In the genomic region with DNA sequence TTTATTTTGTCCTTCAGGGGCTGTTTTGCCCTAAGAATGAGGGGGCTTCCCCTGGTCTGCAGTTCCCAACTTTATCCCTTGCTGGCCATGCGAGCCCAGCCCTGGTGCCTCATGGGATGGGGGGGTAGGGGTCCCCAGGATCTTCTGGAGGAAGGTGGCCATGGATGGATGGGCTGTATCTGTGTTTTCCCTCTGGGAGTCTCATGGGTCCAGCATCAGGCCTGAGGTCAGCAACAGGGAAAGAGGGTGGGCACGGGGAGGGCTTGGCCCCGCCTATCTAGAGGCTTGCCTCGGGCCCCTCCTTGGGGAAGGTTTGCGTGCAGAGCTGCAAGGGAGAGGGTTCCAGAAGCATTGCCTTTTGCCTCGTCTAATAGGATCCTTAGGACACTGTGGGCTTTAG, we compare ENCODE assay signal across 26 cellular contexts. TPM values are rescaled to one million over a fixed set of nuclear protein-coding genes. Genes with fewer than 3 reads are reported as not detected.
DNase-seq lines count a peak whose midpoint lies in the region; ATAC-seq, FAIRE-seq and TF ChIP-seq lines count a peak whose summit lies in the region.
"Had no signal": no experiment of that assay in that cellular context is flagged by ENCODE, and none has a peak within 500 bp of the region (broad histone marks: within the 10 kb centered on the region; RNA-seq: fewer than 3 reads in every experiment).

No MANE protein-coding gene starts in this region.

- H3K27ac ChIP-seq in HepG2 (ENCODE audit: extremely low read length, insufficient read depth, low read length), result no peak overlapping the region
- no peak overlapping the region for H3K27ac ChIP-seq in right lobe of liver
- H3K27ac ChIP-seq: C4-2B, HL-60, Peyer's patch, SJSA1 had no signal

- no peak overlapping the region for H3K4me3 ChIP-seq in HepG2 (replicated peaks in 1 of 3; ENCODE audit: insufficient read depth in 1 of 3, low read depth in 2 of 3, low read length in 3 of 3)
- H3K4me3 ChIP-seq in right lobe of liver, result no peak overlapping the region
- H3K4me3 ChIP-seq: Peyer's patch, SJSA1 had no signal

- no peak for DNase-seq in T-helper 2 cell treated with Interferon-gamma antibody and Interleukin-4, amounts not matched to agents 5 μg/mL and 100 μg/mL, for 36 hours (ENCODE audit: low spot score)
- DNase-seq in T-helper 2 cell (no peak), HepG2 (ENCODE audit: low spot score) (no peak), right lobe of liver (no peak), neural crest cell (ENCODE audit: low read depth, low spot score) (no peak), DMS53 treated with DMSO at 0.1 percent for 48 hours (lab: John Stamatoyannopoulos, UW; ENCODE audit: unreplicated experiment) (no peak)
- DNase-seq: 8988T, DMS53, EL, GF-D8, HFFc6, KG1, NCI-H1092, NCI-H1436 treated with DMSO at 0.1 percent for 48 hours, NCI-H2029, NCI-H2227 treated with DMSO at 0.1 percent for 48 hours, NCI-H510A had no signal

- H2AFZ ChIP-seq in HepG2 (ENCODE audit: low read length), result no peak overlapping the region

- BruUV-seq in HepG2 (replicated peaks; lab: Mats Ljungman, UMichigan), result no TSS peak

- H3K9me3 ChIP-seq in HepG2 (ENCODE audit: low read length) (no peaks in the 10 kb centered on the region), right lobe of liver (no peaks in the 10 kb centered on the region)
- H3K9me3 ChIP-seq: Peyer's patch, SJSA1 had no signal

- in situ Hi-C loops in HepG2 (cut with HindIII; ENCODE audit: extremely low pct_ligation_motif_present, low pct_unique_long_range_greater_than_20kb), result no loop called here

- H3K4me2 ChIP-seq in HepG2 (ENCODE audit: low read depth, low read length), result no peak overlapping the region

- POLR2A ChIA-PET in HepG2 (lab: Yijun Ruan, JAX), result no interaction called here

- peaks cover 1% of the 10 kb centered on the region for H3K4me1 Mint-ChIP-seq in T-helper 2 cell treated with Interferon-gamma antibody and Interleukin-4, amounts not matched to agents 5 μg/mL and 100 μg/mL, for 36 hours (ENCODE audit: low read depth)
- H3K4me1 Mint-ChIP-seq in neural crest cell, result peaks cover 5% of the 10 kb centered on the region

- no peaks in the 10 kb centered on the region for H3K79me2 ChIP-seq in HepG2 (ENCODE audit: insufficient read depth, low read length)

- TF ChIP-seq RAD21 in HepG2 (CRISPR knock-in tag; IDR thresholded peaks at IDR 0.05), result no peak

- H3K27me3 Mint-ChIP-seq in T-helper 2 cell treated with Interferon-gamma antibody and Interleukin-4, amounts not matched to agents 5 μg/mL and 100 μg/mL, for 36 hours (ENCODE audit: low read depth), result no peaks in the 10 kb centered on the region
- H3K27me3 Mint-ChIP-seq in neural crest cell (ENCODE audit: low read depth), result peaks cover 7% of the 10 kb centered on the region
- H3K27me3 Mint-ChIP-seq: CD8-positive, alpha-beta memory T cell had no signal

- peak overlapping the region; percentile 26 for H3K27ac Mint-ChIP-seq in T-helper 2 cell treated with Interferon-gamma antibody and Interleukin-4, amounts not matched to agents 5 μg/mL and 100 μg/mL, for 36 hours
- H3K27ac Mint-ChIP-seq in neural crest cell (ENCODE audit: unreplicated experiment), result no peak overlapping the region
- H3K27ac Mint-ChIP-seq: HFFc6 had no signal

- no peaks in the 10 kb centered on the region for H4K20me1 ChIP-seq in HepG2 (ENCODE audit: insufficient read depth, low read length)

- H3K36me3 ChIP-seq in HepG2 (replicated peaks in 1 of 2; ENCODE audit: control insufficient read depth in 1 of 2, insufficient read depth in 2 of 2, low read length in 2 of 2) (peaks cover 11 to 45% of the 10 kb centered on the region in 2 experiments), right lobe of liver (peaks cover 0 to 20% (median 9%) of the 10 kb centered on the region in 4 donors)

- no peak overlapping the region for H3K9ac ChIP-seq in HepG2 (ENCODE audit: insufficient read depth, low read depth, low read length)

- no peak overlapping the region for H3K4me3 Mint-ChIP-seq in T-helper 2 cell treated with Interferon-gamma antibody and Interleukin-4, amounts not matched to agents 5 μg/mL and 100 μg/mL, for 36 hours
- H3K4me3 Mint-ChIP-seq in neural crest cell, result peak overlapping the region; percentile 33
- H3K4me3 Mint-ChIP-seq: CD8-positive, alpha-beta memory T cell; HFFc6 had no signal

- CTCF ChIA-PET in HepG2 (lab: Yijun Ruan, JAX; ENCODE audit: low intra/inter-chr PET ratio, low total read pairs), result no interaction called here

- ATAC-seq in HepG2 (no peak), right lobe of liver (no peak), HG02610 (IDR thresholded peaks at IDR 0.05; ENCODE audit: unreplicated experiment) (no peak), HG02678 (IDR thresholded peaks at IDR 0.05; ENCODE audit: unreplicated experiment) (no peak)
- ATAC-seq: Right ventricle myocardium inferior had no signal

- TF ChIP-seq EP300 in HepG2 (IDR thresholded peaks at IDR 0.05; ENCODE audit: low read depth in 2 of 2, low read length in 2 of 2), result no peak
- no peak for TF ChIP-seq EP300 in HepG2 (CRISPR knock-in tag; IDR thresholded peaks at IDR 0.05; ENCODE audit: borderline replicate concordance)

- intact Hi-C loops in HepG2 (cut with micrococcal nuclease; ENCODE audit: unreplicated experiment) (no loop called here), right lobe of liver (cut with DNase I) (no loop called here)

- no peak for TF ChIP-seq POLR2A in HepG2 (IDR thresholded peaks at IDR 0.05; ENCODE audit: insufficient read depth in 1 of 2, low read depth in 2 of 2, low read length in 2 of 2)
- no peak for TF ChIP-seq POLR2A in right lobe of liver (IDR thresholded peaks at IDR 0.05)

- FAIRE-seq in HepG2 (lab: Jason Lieb, UNC), result no peak
- FAIRE-seq: H54 had no signal

- TF ChIP-seq CTCF in HepG2 (CRISPR knock-in tag; IDR thresholded peaks at IDR 0.05) (no peak), right lobe of liver (IDR thresholded peaks at IDR 0.05) (no peak), neural crest cell (conservative IDR thresholded peaks at IDR 0.05) (no peak)

- H3K27me3 ChIP-seq in HepG2 (ENCODE audit: control insufficient read depth in 1 of 2, insufficient read depth in 2 of 2, low read length in 2 of 2), result no peaks in the 10 kb centered on the region
- H3K27me3 ChIP-seq in right lobe of liver, result no peaks in the 10 kb centered on the region
- H3K27me3 ChIP-seq: Peyer's patch, SJSA1 had no signal

- WGBS in HepG2 (ENCODE audit: low lambda C conversion rate), result 100% methylated on average over 2 of the region's 6 CpGs
- WGBS in right lobe of liver (ENCODE audit: insufficient coverage, low coverage, low lambda C conversion rate, missing lambda C conversion rate), result 94% methylated on average over 3 of the region's 6 CpGs

- H3K36me3 Mint-ChIP-seq in T-helper 2 cell treated with Interferon-gamma antibody and Interleukin-4, amounts not matched to agents 5 μg/mL and 100 μg/mL, for 36 hours (ENCODE audit: low read depth), result peaks cover 3% of the 10 kb centered on the region
- H3K36me3 Mint-ChIP-seq in neural crest cell (ENCODE audit: low read depth), result no peaks in the 10 kb centered on the region

- no peaks in the 10 kb centered on the region for H3K9me3 Mint-ChIP-seq in T-helper 2 cell treated with Interferon-gamma antibody and Interleukin-4, amounts not matched to agents 5 μg/mL and 100 μg/mL, for 36 hours
- H3K9me3 Mint-ChIP-seq in neural crest cell, result no peaks in the 10 kb centered on the region
- H3K9me3 Mint-ChIP-seq: CD8-positive, alpha-beta memory T cell; HFFc6 had no signal

- H3K4me1 ChIP-seq in HepG2 (ENCODE audit: insufficient read depth, low read length) (peaks cover 24% of the 10 kb centered on the region), right lobe of liver (peaks cover 0 to 6% (median 0%) of the 10 kb centered on the region in 4 donors)
- H3K4me1 ChIP-seq: Peyer's patch had no signal

TF ChIP-seq in HepG2, 621 proteins besides CTCF, POLR2A, EP300 and RAD21 (continues in another document):
- TF ChIP-seq ZNF567 (CRISPR knock-in tag; IDR thresholded peaks at IDR 0.05; ENCODE audit: borderline replicate concordance), result no peak
- peak; percentile 39 for TF ChIP-seq RBM22 (optimal IDR thresholded peaks at IDR 0.05; ENCODE audit: low read length)
- no peak for TF ChIP-seq NR2F2 (IDR thresholded peaks at IDR 0.05; ENCODE audit: borderline replicate concordance, low read depth)
- TF ChIP-seq, protein P1, sequence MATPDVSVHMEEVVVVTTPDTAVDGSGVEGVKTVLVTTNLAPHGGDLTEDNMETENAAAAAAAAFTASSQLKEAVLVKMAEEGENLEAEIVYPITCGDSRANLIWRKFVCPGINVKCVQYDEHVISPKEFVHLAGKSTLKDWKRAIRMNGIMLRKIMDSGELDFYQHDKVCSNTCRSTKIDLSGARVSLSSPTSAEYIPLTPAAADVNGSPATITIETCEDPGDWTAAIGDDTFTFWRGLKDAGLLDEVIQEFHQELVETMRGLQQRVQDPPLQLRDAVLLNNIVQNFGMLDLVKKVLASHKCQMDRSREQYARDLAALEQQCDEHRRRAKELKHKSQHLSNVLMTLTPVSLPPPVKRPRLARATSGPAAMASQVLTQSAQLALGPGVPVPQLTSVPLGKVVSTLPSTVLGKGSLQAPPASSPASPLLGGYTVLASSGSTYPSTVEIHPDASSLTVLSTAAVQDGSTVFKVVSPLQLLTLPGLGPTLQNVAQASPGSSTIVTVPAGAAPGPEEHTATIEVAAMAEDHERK (CRISPR knock-in tag; IDR thresholded peaks at IDR 0.05; ENCODE audit: low read depth), result no peak

RNA-seq across cellular contexts. Expression of a gene that starts 10.8 kb away (rescaled TPM):
- total RNA-seq in HepG2 (2016; rRNA removed; fragmentation: Illumina TruSeq; extraction: Trizol), result 3.3 and 4.0 TPM in 2 replicates
- 1.3 and 1.5 TPM in 2 replicates for total RNA-seq in HepG2 (2016; cell fraction: cytosol; rRNA removed; fragmentation: Illumina TruSeq; extraction: Trizol; ENCODE audit: low read depth)
- 3.1 and 3.5 TPM in 2 replicates for total RNA-seq in HepG2 (2016; cell fraction: insoluble cytoplasmic fraction; rRNA removed; fragmentation: Illumina TruSeq; extraction: Trizol)
- total RNA-seq in HepG2 (2016; cell fraction: membrane; rRNA removed; fragmentation: Illumina TruSeq; extraction: Trizol), result 2.9 and 5.0 TPM in 2 replicates
- total RNA-seq in HepG2 (2016; cell fraction: nucleus; rRNA removed; fragmentation: Illumina TruSeq; extraction: Trizol), result 2.4 TPM in 2 replicates
- polyA plus RNA-seq in HepG2 (2011; rRNA removed), result 5.0 and 7.3 TPM in 2 replicates
- polyA plus RNA-seq in HepG2 (2011; cell fraction: cytosol; rRNA removed), result 4.4 and 5.8 TPM in 2 replicates
- 15.5 and 20.4 TPM in 2 replicates for polyA plus RNA-seq in HepG2 (2011; cell fraction: nucleus; rRNA removed)
- 7.5 and 9.0 TPM in 2 replicates for polyA plus RNA-seq in HepG2 (2012)
- 1.3 and 1.7 TPM in 2 replicates for polyA plus RNA-seq in HepG2 (2016; cell fraction: cytosol; fragmentation: Illumina TruSeq; extraction: Trizol; ENCODE audit: low read depth)
- 3.1 and 3.9 TPM in 2 replicates for polyA plus RNA-seq in HepG2 (2016; cell fraction: insoluble cytoplasmic fraction; fragmentation: Illumina TruSeq; extraction: Trizol; ENCODE audit: low read depth)
- polyA plus RNA-seq in HepG2 (2016; cell fraction: membrane; fragmentation: Illumina TruSeq; extraction: Trizol; ENCODE audit: low read depth), result 2.3 and 3.2 TPM in 2 replicates
- polyA plus RNA-seq in HepG2 (2016; cell fraction: nucleus; fragmentation: Illumina TruSeq; extraction: Trizol; ENCODE audit: insufficient read depth, low read depth), result 4.1 and 4.2 TPM in 2 replicates
- polyA minus RNA-seq in HepG2 (2011; rRNA and poly(A)+ RNA removed; ENCODE audit: low replicate concordance), result 3.1 and 18.4 TPM in 2 replicates
- polyA minus RNA-seq in HepG2 (2011; cell fraction: cytosol; rRNA and poly(A)+ RNA removed), result 1.4 and 2.7 TPM in 2 replicates
- polyA minus RNA-seq in HepG2 (2011; cell fraction: nucleus; rRNA and poly(A)+ RNA removed), result 4.9 and 7.1 TPM in 2 replicates
- total RNA-seq in right lobe of liver, result 1 to 10 TPM; 2.0 to 7.7 (median 3.6) TPM
- 2.1 and 2.8 TPM in 2 replicates for total RNA-seq in neural crest cell
